19 cellular contexts compared by ENCODE assay signal in genomic region chr7:158741294-158741666, GRCh38. TPM values are rescaled to one million over a fixed set of nuclear protein-coding genes. Genes with fewer than 3 reads are reported as not detected.
DNase-seq lines count a peak whose midpoint lies in the region; ATAC-seq, FAIRE-seq and TF ChIP-seq lines count a peak whose summit lies in the region.
"Had no signal": no experiment of that assay in that cellular context is flagged by ENCODE, and none has a peak within 500 bp of the region (broad histone marks: within the 10 kb centered on the region; RNA-seq: fewer than 3 reads in every experiment).

No MANE protein-coding gene starts in this region.

- H3K4me2 ChIP-seq in A549 = peak overlapping the region; percentile 66
- peak overlapping the region; percentile 1 for H3K4me2 ChIP-seq in endothelial cell of umbilical vein (ENCODE audit: insufficient read depth, low read length)

- H3K4me1 ChIP-seq in A549 (peaks cover 28% of the 10 kb centered on the region), HUES48 (ENCODE audit: control insufficient read depth, insufficient read depth, low read length) (no peaks in the 10 kb centered on the region), endothelial cell of umbilical vein (ENCODE audit: control insufficient read depth, extremely low read depth, insufficient read depth, low read length) (peaks cover 22% of the 10 kb centered on the region), gastrocnemius medialis (no peaks in the 10 kb centered on the region)

- H3K27ac ChIP-seq in A549 (peak overlapping the region; percentile 72 to 81), HUES48 (ENCODE audit: low read depth, low read length) (peak overlapping the region; percentile 38), endothelial cell of umbilical vein (ENCODE audit: insufficient read depth, low read depth, low read length) (peak overlapping the region; percentile 69), gastrocnemius medialis (no peak overlapping the region)
- H3K27ac ChIP-seq: SK-N-MC had no signal

- intact Hi-C loops in endothelial cell of umbilical vein (cut with micrococcal nuclease) = loop anchor here (1.0 to 2.0 kb wide), 5 partner anchors 37 to 124 kb away; partner anchors contain the start of genes DYNC2I1, ESYT2 and NCAPG2
- intact Hi-C loops in gastrocnemius medialis (cut with DNase I; ENCODE audit: low total_unique reads) = no loop called here

- CTCF ChIA-PET in A549 (lab: Yijun Ruan, JAX) (interaction anchor here (1.0 to 4.0 kb wide), 6 partner anchors 10 to 78 kb away, joined by 3 to 13 read pairs (median 6); no protein-coding TSS in a partner anchor), endothelial cell of umbilical vein (lab: Charles Lee) (interaction anchor here (0.9 to 4.3 kb wide), 12 partner anchors 12 to 235 kb away, joined by 3 to 39 read pairs (median 6); partner anchors contain the start of genes ESYT2 and NCAPG2)

- no peak for TF ChIP-seq POLR2A in A549 (IDR thresholded peaks at IDR 0.05; ENCODE audit: low read length)
- TF ChIP-seq POLR2A in endothelial cell of umbilical vein (IDR thresholded peaks at IDR 0.05; ENCODE audit: low read depth, low read length) = no peak
- TF ChIP-seq POLR2A in gastrocnemius medialis (IDR thresholded peaks at IDR 0.05) = no peak

- in situ Hi-C loops in gastrocnemius medialis (cut with MboI; ENCODE audit: low sequenced_read_pairs in 4 of 4) = no loop called here

- H3K4me3 Mint-ChIP-seq in osteocyte (ENCODE audit: unreplicated experiment) = no peak overlapping the region

- H2AFZ ChIP-seq in endothelial cell of umbilical vein (ENCODE audit: low read depth, low read length) = no peak overlapping the region

- DNase-seq in A549 (ENCODE audit: low read depth in 1 of 2, low spot score in 1 of 2) (no peak), endothelial cell of umbilical vein (ENCODE audit: low read depth, low spot score) (no peak), osteocyte (ENCODE audit: extremely low spot score, unreplicated experiment) (peak; percentile 77), NCI-H128 (lab: John Stamatoyannopoulos, UW; ENCODE audit: unreplicated experiment) (no peak), SW480 (ENCODE audit: low spot score) (no peak), gastrocnemius medialis (no peak)
- DNase-seq in activated naive CD4-positive, alpha-beta T cell treated with Interleukin-2 at 50 U/mL for 16 hours = no peak
- DNase-seq: DND-41, left ventricle myocardium superior, NCI-H1694, NCI-H82, occipital lobe had no signal

- H3K27me3 ChIP-seq in HUES48 (ENCODE audit: control insufficient read depth, insufficient read depth, low read length) = no peaks in the 10 kb centered on the region
- no peaks in the 10 kb centered on the region for H3K27me3 ChIP-seq in endothelial cell of umbilical vein (ENCODE audit: control insufficient read depth in 2 of 2, insufficient read depth in 2 of 2, low read length in 2 of 2)
- H3K27me3 ChIP-seq in gastrocnemius medialis = no peaks in the 10 kb centered on the region
- H3K27me3 ChIP-seq: heart left ventricle, MG63 had no signal

- H3K36me3 ChIP-seq in HUES48 (ENCODE audit: control insufficient read depth, insufficient read depth, low read length) (peaks cover 91% of the 10 kb centered on the region), endothelial cell of umbilical vein (ENCODE audit: control insufficient read depth in 2 of 2, extremely low read depth in 1 of 2, insufficient read depth in 2 of 2, low read length in 2 of 2) (peaks cover 0 to 17% of the 10 kb centered on the region in 2 experiments), gastrocnemius medialis (peaks cover 0 to 97% of the 10 kb centered on the region in 2 donors)

- H4K20me1 ChIP-seq in endothelial cell of umbilical vein (replicated peaks; ENCODE audit: control insufficient read depth, extremely low read depth, insufficient read depth, low read length) = no peaks in the 10 kb centered on the region

- no peak for TF ChIP-seq CTCF in A549 (IDR thresholded peaks at IDR 0.05)
- no peak for TF ChIP-seq CTCF in endothelial cell of umbilical vein (IDR thresholded peaks at IDR 0.05; ENCODE audit: extremely low read depth in 1 of 2, insufficient read depth in 1 of 2, low read depth in 1 of 2, low read length in 2 of 2)
- no peak for TF ChIP-seq CTCF in osteocyte (IDR thresholded peaks at IDR 0.05)
- TF ChIP-seq CTCF in gastrocnemius medialis (IDR thresholded peaks at IDR 0.05 in 4 of 5, conservative IDR thresholded peaks at IDR 0.05 in 1 of 5) = no peak

- POLR2A ChIA-PET in A549 (lab: Yijun Ruan, JAX) (interaction anchor here (0.6 to 1.0 kb wide), 3 partner anchors 32 to 37 kb away, joined by 4 to 5 read pairs (median 4); partner anchors contain the start of gene NCAPG2), endothelial cell of umbilical vein (lab: Charles Lee) (interaction anchor here (2.4 kb wide), 1 partner anchor 37 kb away, joined by 12 read pairs; the partner anchor contains the start of gene NCAPG2)

- no peaks in the 10 kb centered on the region for H3K27me3 Mint-ChIP-seq in osteocyte (ENCODE audit: unreplicated experiment)

- H3K79me2 ChIP-seq in endothelial cell of umbilical vein (ENCODE audit: control insufficient read depth, insufficient read depth, low read length) = no peaks in the 10 kb centered on the region

- peaks cover 63% of the 10 kb centered on the region for H3K36me3 Mint-ChIP-seq in osteocyte (ENCODE audit: unreplicated experiment)

- H3K9me3 Mint-ChIP-seq in osteocyte (ENCODE audit: unreplicated experiment) = no peaks in the 10 kb centered on the region
- H3K9me3 Mint-ChIP-seq: activated T-helper 2 cell treated with anti-CD3 and anti-CD28 coated beads, Interferon-gamma antibody, Interleukin-2, Interleukin-4, amounts not matched to agents 10 μg/mL and 5 μg/mL and 100 μg/mL, durations not matched to agents 14 hours and 24 hours and 36 hours had no signal

- no peak for TF ChIP-seq EP300 in A549 (IDR thresholded peaks at IDR 0.05)

- ATAC-seq in A549 = peak; percentile 5 to 17; a peak in 3 of 6 replicates
- ATAC-seq in gastrocnemius medialis = no peak
- ATAC-seq: HCT116, Panc1 had no signal

- dilution Hi-C loops in endothelial cell of umbilical vein (cut with MboI; ENCODE audit: extremely low pct_ligation_motif_present, low sequenced_read_pairs) = no loop called here

- H3K9me1 ChIP-seq in endothelial cell of umbilical vein (replicated peaks; ENCODE audit: control insufficient read depth, extremely low read depth, insufficient read depth, low read length) = no peaks in the 10 kb centered on the region

- BruUV-seq in endothelial cell of umbilical vein (replicated peaks; lab: Mats Ljungman, UMichigan) = no TSS peak

- no peak for TF ChIP-seq RAD21 in A549 (conservative IDR thresholded peaks at IDR 0.05 in 1 of 2, IDR thresholded peaks at IDR 0.05 in 1 of 2)

- H3K9ac ChIP-seq in HUES48 (ENCODE audit: low read depth, low read length) (no peak overlapping the region), endothelial cell of umbilical vein (replicated peaks; ENCODE audit: extremely low read depth, insufficient read depth, low read length) (no peak overlapping the region)

- FAIRE-seq in A549 (lab: Jason Lieb, UNC) (no peak), endothelial cell of umbilical vein (lab: Jason Lieb, UNC) (no peak)

- H3K4me1 Mint-ChIP-seq in osteocyte (ENCODE audit: unreplicated experiment) = peaks cover 4% of the 10 kb centered on the region

- 80% methylated on average over 14 of the region's 14 CpGs for WGBS in A549 (ENCODE audit: missing lambda C conversion rate)

- H3K27ac Mint-ChIP-seq in osteocyte (ENCODE audit: unreplicated experiment) = no peak overlapping the region
- H3K27ac Mint-ChIP-seq: activated T-helper 2 cell treated with anti-CD3 and anti-CD28 coated beads, Interferon-gamma antibody, Interleukin-2, Interleukin-4, amounts not matched to agents 10 μg/mL and 5 μg/mL and 100 μg/mL, durations not matched to agents 14 hours and 24 hours and 36 hours had no signal

- no peaks in the 10 kb centered on the region for H3K9me3 ChIP-seq in A549
- H3K9me3 ChIP-seq in HUES48 (ENCODE audit: control insufficient read depth, insufficient read depth, low read length) = no peaks in the 10 kb centered on the region
- no peaks in the 10 kb centered on the region for H3K9me3 ChIP-seq in endothelial cell of umbilical vein (replicated peaks; ENCODE audit: control insufficient read depth, insufficient read depth, low read length)
- no peaks in the 10 kb centered on the region for H3K9me3 ChIP-seq in gastrocnemius medialis
- H3K9me3 ChIP-seq: heart left ventricle, MG63 had no signal

- H3K4me3 ChIP-seq in A549 (no peak overlapping the region), HUES48 (ENCODE audit: low read depth, low read length) (no peak overlapping the region), endothelial cell of umbilical vein (replicated peaks in 1 of 3; ENCODE audit: insufficient read depth in 1 of 3, low read depth in 1 of 3, low read length in 3 of 3) (no peak overlapping the region), gastrocnemius medialis (no peak overlapping the region)
- H3K4me3 ChIP-seq: heart left ventricle, MG63, SK-N-MC had no signal

TF ChIP-seq in A549, 52 proteins besides CTCF, POLR2A, EP300 and RAD21 (continues in another document):
- TF ChIP-seq, protein P1, sequence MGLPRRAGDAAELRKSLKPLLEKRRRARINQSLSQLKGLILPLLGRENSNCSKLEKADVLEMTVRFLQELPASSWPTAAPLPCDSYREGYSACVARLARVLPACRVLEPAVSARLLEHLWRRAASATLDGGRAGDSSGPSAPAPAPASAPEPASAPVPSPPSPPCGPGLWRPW (IDR thresholded peaks at IDR 0.05) = no peak

TF ChIP-seq in endothelial cell of umbilical vein, 7 proteins besides CTCF, POLR2A, EP300 and RAD21 (continues in another document):
- no peak for TF ChIP-seq MAX (IDR thresholded peaks at IDR 0.05; ENCODE audit: insufficient read depth, insufficient read length)

RNA-seq across cellular contexts. Expression of gene NCAPG2, which starts 36.7 kb away (rescaled TPM):
- polyA plus RNA-seq in A549 (2011; rRNA removed) = 49.2 and 63.0 TPM in 2 replicates
- polyA plus RNA-seq in A549 (2012; cell fraction: cytosol; rRNA removed) = 39.7 and 41.5 TPM in 2 replicates
- 34.7 and 47.1 TPM in 2 replicates for polyA plus RNA-seq in A549 (2012; cell fraction: nucleus; rRNA removed)
- 49.4 to 54.0 TPM (median 53.8 TPM) in 3 replicates for polyA plus RNA-seq in A549 (2017; fragmentation: RNase III; extraction: RNeasy Plus Mini Kit Qiagen cat#74134 plus additional on column Dnase treatment)
- polyA minus RNA-seq in A549 (2011; rRNA and poly(A)+ RNA removed) = 70.8 and 71.5 TPM in 2 replicates
- 62.3 and 66.9 TPM in 2 replicates for total RNA-seq in endothelial cell of umbilical vein
- 15.5 and 19.2 TPM in 2 replicates for polyA plus RNA-seq in endothelial cell of umbilical vein
- 27.6 and 28.3 TPM in 2 replicates for polyA plus RNA-seq in endothelial cell of umbilical vein (2011; cell fraction: cytosol; rRNA removed)
- 46.2 and 61.6 TPM in 2 replicates for polyA plus RNA-seq in endothelial cell of umbilical vein (2011; cell fraction: nucleus; rRNA removed)
- 19.8 and 34.6 TPM in 2 replicates for polyA plus RNA-seq in endothelial cell of umbilical vein (2012)
- 64.7 and 83.6 TPM in 2 replicates for polyA minus RNA-seq in endothelial cell of umbilical vein
- 44.4 TPM for polyA minus RNA-seq in endothelial cell of umbilical vein (2011; cell fraction: cytosol; rRNA and poly(A)+ RNA removed)
- 44.0 and 61.6 TPM in 2 replicates for polyA minus RNA-seq in endothelial cell of umbilical vein (2011; cell fraction: nucleus; rRNA and poly(A)+ RNA removed)
- 17.9 and 19.9 TPM in 2 replicates for total RNA-seq in osteocyte
- total RNA-seq in gastrocnemius medialis = 1 to 10 TPM; 3.0 to 4.5 (median 3.9) TPM

Comparison
In these comparisons a context has a peak if more than half of its experiments do, and no peak if none do; other contexts are left out.
1. ATAC-seq: peak in A549 (2 of 2); none in gastrocnemius medialis (0 of 2).
2. H3K27ac ChIP-seq: peak in A549 (2 of 2), HUES48 (single experiment) and endothelial cell of umbilical vein (single experiment); none in gastrocnemius medialis (0 of 4).